Comparison of ENCODE assay signal across 1 cellular context in genomic region chr4:6783111-6783981, GRCh38.
TF ChIP-seq lines count a peak whose summit lies in the region.

No MANE protein-coding gene starts in this region.

TF ChIP-seq in HepG2, 621 proteins besides CTCF, POLR2A, EP300 and RAD21 (continued from another document and continues in another):
- no peak for TF ChIP-seq HNRNPH1 (optimal IDR thresholded peaks at IDR 0.05; ENCODE audit: low read depth, low read length)
- TF ChIP-seq, protein P1, sequence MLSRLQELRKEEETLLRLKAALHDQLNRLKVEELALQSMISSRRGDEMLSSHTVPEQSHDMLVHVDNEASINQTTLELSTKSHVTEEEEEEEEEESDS (CRISPR knock-in tag; IDR thresholded peaks at IDR 0.05; ENCODE audit: borderline replicate concordance) = no peak
- no peak; the same call in 1 of the 2 replicates for TF ChIP-seq MYNN (CRISPR knock-in tag; IDR thresholded peaks at IDR 0.05; ENCODE audit: low read depth)
- no peak for TF ChIP-seq RBM22 (optimal IDR thresholded peaks at IDR 0.05; ENCODE audit: low read length)
- peak; percentile 36 for TF ChIP-seq ZNF883 (CRISPR knock-in tag; IDR thresholded peaks at IDR 0.05; ENCODE audit: not compliant biosample characterization)
- no peak for TF ChIP-seq REL (CRISPR knock-in tag; conservative IDR thresholded peaks at IDR 0.05)
- no peak for TF ChIP-seq ZSCAN31 (CRISPR knock-in tag; IDR thresholded peaks at IDR 0.05; ENCODE audit: low read depth)
- peak; percentile 29; the same call in 1 of the 2 replicates for TF ChIP-seq BCL6 (CRISPR knock-in tag; IDR thresholded peaks at IDR 0.05)
- no peak for TF ChIP-seq FOXJ3 (CRISPR knock-in tag; IDR thresholded peaks at IDR 0.05; ENCODE audit: borderline replicate concordance)
- TF ChIP-seq, protein P2, sequence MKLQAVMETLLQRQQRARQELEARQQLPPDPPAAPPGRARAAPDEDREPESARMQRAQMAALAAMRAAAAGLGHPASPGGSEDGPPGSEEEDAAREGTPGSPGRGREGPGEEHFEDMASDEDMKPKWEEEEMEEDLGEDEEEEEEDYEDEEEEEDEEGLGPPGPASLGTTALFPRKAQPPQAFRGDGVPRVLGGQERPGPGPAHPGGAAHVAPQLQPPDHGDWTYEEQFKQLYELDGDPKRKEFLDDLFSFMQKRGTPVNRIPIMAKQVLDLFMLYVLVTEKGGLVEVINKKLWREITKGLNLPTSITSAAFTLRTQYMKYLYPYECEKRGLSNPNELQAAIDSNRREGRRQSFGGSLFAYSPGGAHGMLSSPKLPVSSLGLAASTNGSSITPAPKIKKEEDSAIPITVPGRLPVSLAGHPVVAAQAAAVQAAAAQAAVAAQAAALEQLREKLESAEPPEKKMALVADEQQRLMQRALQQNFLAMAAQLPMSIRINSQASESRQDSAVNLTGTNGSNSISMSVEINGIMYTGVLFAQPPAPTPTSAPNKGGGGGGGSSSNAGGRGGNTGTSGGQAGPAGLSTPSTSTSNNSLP (IDR thresholded peaks at IDR 0.05; ENCODE audit: low read depth, low read length) = no peak
- no peak for TF ChIP-seq ZNF101 (CRISPR knock-in tag; IDR thresholded peaks at IDR 0.05; ENCODE audit: borderline replicate concordance, low read depth)
- TF ChIP-seq NFKB2 (CRISPR knock-in tag; IDR thresholded peaks at IDR 0.05; ENCODE audit: borderline replicate concordance) = peak; percentile 78; the same call in 1 of the 2 replicates
- no peak for TF ChIP-seq ZFP1 (CRISPR knock-in tag; IDR thresholded peaks at IDR 0.05)
- no peak for TF ChIP-seq SMC3 (IDR thresholded peaks at IDR 0.05; ENCODE audit: low read length)
- no peak for TF ChIP-seq MLLT10 (CRISPR knock-in tag; IDR thresholded peaks at IDR 0.05)
- no peak for TF ChIP-seq GLI4 (CRISPR knock-in tag; IDR thresholded peaks at IDR 0.05; ENCODE audit: borderline replicate concordance)
- no peak for TF ChIP-seq ATF2 (CRISPR knock-in tag; IDR thresholded peaks at IDR 0.05)
- no peak for TF ChIP-seq SNAPC2 (CRISPR knock-in tag; IDR thresholded peaks at IDR 0.05)
- TF ChIP-seq, protein P3, sequence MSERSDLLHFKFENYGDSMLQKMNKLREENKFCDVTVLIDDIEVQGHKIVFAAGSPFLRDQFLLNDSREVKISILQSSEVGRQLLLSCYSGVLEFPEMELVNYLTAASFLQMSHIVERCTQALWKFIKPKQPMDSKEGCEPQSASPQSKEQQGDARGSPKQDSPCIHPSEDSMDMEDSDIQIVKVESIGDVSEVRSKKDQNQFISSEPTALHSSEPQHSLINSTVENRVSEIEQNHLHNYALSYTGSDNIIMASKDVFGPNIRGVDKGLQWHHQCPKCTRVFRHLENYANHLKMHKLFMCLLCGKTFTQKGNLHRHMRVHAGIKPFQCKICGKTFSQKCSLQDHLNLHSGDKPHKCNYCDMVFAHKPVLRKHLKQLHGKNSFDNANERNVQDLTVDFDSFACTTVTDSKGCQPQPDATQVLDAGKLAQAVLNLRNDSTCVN (CRISPR knock-in tag; IDR thresholded peaks at IDR 0.05; ENCODE audit: borderline replicate concordance) = no peak
- TF ChIP-seq DMAP1 (CRISPR knock-in tag; IDR thresholded peaks at IDR 0.05) = 0 out of 2 replicates have a peak, but pooled peaks have one; percentile 13
- no peak for TF ChIP-seq SKI (IDR thresholded peaks at IDR 0.05; ENCODE audit: partially characterized antibody)
- peak; percentile 49 for TF ChIP-seq PAXIP1 (CRISPR knock-in tag; conservative IDR thresholded peaks at IDR 0.05)
- 0 out of 2 replicates have a peak, but pooled peaks have one; percentile 43 for TF ChIP-seq ZNF331 (CRISPR knock-in tag; IDR thresholded peaks at IDR 0.05)
- TF ChIP-seq HNF4G (IDR thresholded peaks at IDR 0.05; ENCODE audit: borderline replicate concordance, low read depth, low read length) = no peak
- no peak for TF ChIP-seq HNF4G (CRISPR knock-in tag; IDR thresholded peaks at IDR 0.05; ENCODE audit: borderline replicate concordance, low read depth)
- TF ChIP-seq, protein P4, sequence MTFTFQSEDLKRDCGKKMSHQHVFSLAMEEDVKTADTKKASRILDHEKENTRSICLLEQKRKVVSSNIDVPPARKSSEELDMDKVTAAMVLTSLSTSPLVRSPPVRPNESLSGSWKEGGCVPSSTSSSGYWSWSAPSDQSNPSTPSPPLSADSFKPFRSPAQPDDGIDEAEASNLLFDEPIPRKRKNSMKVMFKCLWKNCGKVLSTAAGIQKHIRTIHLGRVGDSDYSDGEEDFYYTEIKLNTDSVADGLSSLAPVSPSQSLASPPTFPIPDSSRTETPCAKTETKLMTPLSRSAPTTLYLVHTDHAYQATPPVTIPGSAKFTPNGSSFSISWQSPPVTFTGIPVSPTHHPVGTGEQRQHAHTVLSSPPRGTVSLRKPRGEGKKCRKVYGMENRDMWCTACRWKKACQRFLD (CRISPR knock-in tag; IDR thresholded peaks at IDR 0.05; ENCODE audit: borderline replicate concordance) = no peak
- TF ChIP-seq TAF1 (CRISPR knock-in tag; IDR thresholded peaks at IDR 0.05) = peak; percentile 78; the same call in 1 of the 2 replicates
- TF ChIP-seq ZNF660 (CRISPR knock-in tag; IDR thresholded peaks at IDR 0.05; ENCODE audit: borderline replicate concordance, low read depth) = no peak
- no peak for TF ChIP-seq AGO1 (IDR thresholded peaks at IDR 0.05; ENCODE audit: low read depth, low read length, poor library complexity, severe bottlenecking)
- TF ChIP-seq SETDB1 (CRISPR knock-in tag; IDR thresholded peaks at IDR 0.05; ENCODE audit: borderline replicate concordance) = no peak
- TF ChIP-seq ZNF124 (CRISPR knock-in tag; IDR thresholded peaks at IDR 0.05) = no peak
- TF ChIP-seq SCMH1 (CRISPR knock-in tag; IDR thresholded peaks at IDR 0.05; ENCODE audit: borderline replicate concordance) = no peak
- no peak for TF ChIP-seq ZNF792 (CRISPR knock-in tag; IDR thresholded peaks at IDR 0.05)
- peak; percentile 71 for TF ChIP-seq PATZ1 (CRISPR knock-in tag; IDR thresholded peaks at IDR 0.05)
- no peak; the same call in 1 of the 2 replicates for TF ChIP-seq FOSL2 (CRISPR knock-in tag; IDR thresholded peaks at IDR 0.05)
- peak; percentile 67 for TF ChIP-seq MEIS2 (CRISPR knock-in tag; IDR thresholded peaks at IDR 0.05)
- TF ChIP-seq MEIS1 (CRISPR knock-in tag; IDR thresholded peaks at IDR 0.05; ENCODE audit: borderline replicate concordance) = no peak
- peak; percentile 47; the same call in 1 of the 2 replicates for TF ChIP-seq NFYC (CRISPR knock-in tag; IDR thresholded peaks at IDR 0.05)
- TF ChIP-seq ZNF292 (CRISPR knock-in tag; IDR thresholded peaks at IDR 0.05; ENCODE audit: borderline replicate concordance, low read depth) = no peak
- TF ChIP-seq SP1 (IDR thresholded peaks at IDR 0.05) = no peak
- peak; percentile 36; the same call in 1 of the 2 replicates for TF ChIP-seq SP1 (CRISPR knock-in tag; IDR thresholded peaks at IDR 0.05)
- no peak for TF ChIP-seq ZNF501 (CRISPR knock-in tag; IDR thresholded peaks at IDR 0.05)
- no peak for TF ChIP-seq SP140L (CRISPR knock-in tag; IDR thresholded peaks at IDR 0.05; ENCODE audit: borderline replicate concordance)
- no peak for TF ChIP-seq CENPX (CRISPR knock-in tag; IDR thresholded peaks at IDR 0.05)
- TF ChIP-seq ZSCAN30 (CRISPR knock-in tag; IDR thresholded peaks at IDR 0.05) = no peak; the same call in 1 of the 2 replicates
- TF ChIP-seq ZMYM3 (CRISPR knock-in tag; IDR thresholded peaks at IDR 0.05) = no peak
- no peak for TF ChIP-seq ZNF549 (CRISPR knock-in tag; IDR thresholded peaks at IDR 0.05)
- peak; percentile 52 for TF ChIP-seq RXRB (CRISPR knock-in tag; IDR thresholded peaks at IDR 0.05; ENCODE audit: borderline replicate concordance)
- peak; percentile 51; the same call in 1 of the 2 replicates for TF ChIP-seq ISL2 (CRISPR knock-in tag; IDR thresholded peaks at IDR 0.05)
- no peak for TF ChIP-seq KDM1A (CRISPR knock-in tag; IDR thresholded peaks at IDR 0.05)
- TF ChIP-seq ZFP36L1 (CRISPR knock-in tag; IDR thresholded peaks at IDR 0.05) = no peak
- TF ChIP-seq, protein P5, sequence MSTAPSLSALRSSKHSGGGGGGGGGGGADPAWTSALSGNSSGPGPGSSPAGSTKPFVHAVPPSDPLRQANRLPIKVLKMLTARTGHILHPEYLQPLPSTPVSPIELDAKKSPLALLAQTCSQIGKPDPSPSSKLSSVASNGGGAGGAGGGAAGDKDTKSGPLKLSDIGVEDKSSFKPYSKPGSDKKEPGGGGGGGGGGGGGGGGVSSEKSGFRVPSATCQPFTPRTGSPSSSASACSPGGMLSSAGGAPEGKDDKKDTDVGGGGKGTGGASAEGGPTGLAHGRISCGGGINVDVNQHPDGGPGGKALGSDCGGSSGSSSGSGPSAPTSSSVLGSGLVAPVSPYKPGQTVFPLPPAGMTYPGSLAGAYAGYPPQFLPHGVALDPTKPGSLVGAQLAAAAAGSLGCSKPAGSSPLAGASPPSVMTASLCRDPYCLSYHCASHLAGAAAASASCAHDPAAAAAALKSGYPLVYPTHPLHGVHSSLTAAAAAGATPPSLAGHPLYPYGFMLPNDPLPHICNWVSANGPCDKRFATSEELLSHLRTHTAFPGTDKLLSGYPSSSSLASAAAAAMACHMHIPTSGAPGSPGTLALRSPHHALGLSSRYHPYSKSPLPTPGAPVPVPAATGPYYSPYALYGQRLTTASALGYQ (CRISPR knock-in tag; IDR thresholded peaks at IDR 0.05) = no peak
